In genomic region chr12:8629486-8630033, GRCh38 we compare ENCODE assay signal across 1 cellular context.
TF ChIP-seq lines count a peak whose summit lies in the region.

No MANE protein-coding gene starts in this region.

TF ChIP-seq in GM12878, 131 proteins besides CTCF, POLR2A, EP300 and RAD21 (continued from another document and continues in another):
- TF ChIP-seq, protein P1, sequence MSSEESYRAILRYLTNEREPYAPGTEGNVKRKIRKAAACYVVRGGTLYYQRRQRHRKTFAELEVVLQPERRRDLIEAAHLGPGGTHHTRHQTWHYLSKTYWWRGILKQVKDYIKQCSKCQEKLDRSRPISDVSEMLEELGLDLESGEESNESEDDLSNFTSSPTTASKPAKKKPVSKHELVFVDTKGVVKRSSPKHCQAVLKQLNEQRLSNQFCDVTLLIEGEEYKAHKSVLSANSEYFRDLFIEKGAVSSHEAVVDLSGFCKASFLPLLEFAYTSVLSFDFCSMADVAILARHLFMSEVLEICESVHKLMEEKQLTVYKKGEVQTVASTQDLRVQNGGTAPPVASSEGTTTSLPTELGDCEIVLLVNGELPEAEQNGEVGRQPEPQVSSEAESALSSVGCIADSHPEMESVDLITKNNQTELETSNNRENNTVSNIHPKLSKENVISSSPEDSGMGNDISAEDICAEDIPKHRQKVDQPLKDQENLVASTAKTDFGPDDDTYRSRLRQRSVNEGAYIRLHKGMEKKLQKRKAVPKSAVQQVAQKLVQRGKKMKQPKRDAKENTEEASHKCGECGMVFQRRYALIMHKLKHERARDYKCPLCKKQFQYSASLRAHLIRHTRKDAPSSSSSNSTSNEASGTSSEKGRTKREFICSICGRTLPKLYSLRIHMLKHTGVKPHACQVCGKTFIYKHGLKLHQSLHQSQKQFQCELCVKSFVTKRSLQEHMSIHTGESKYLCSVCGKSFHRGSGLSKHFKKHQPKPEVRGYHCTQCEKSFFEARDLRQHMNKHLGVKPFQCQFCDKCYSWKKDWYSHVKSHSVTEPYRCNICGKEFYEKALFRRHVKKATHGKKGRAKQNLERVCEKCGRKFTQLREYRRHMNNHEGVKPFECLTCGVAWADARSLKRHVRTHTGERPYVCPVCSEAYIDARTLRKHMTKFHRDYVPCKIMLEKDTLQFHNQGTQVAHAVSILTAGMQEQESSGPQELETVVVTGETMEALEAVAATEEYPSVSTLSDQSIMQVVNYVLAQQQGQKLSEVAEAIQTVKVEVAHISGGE (CRISPR knock-in tag; IDR thresholded peaks at IDR 0.05) = no peak
- TF ChIP-seq SREBF1 (IDR thresholded peaks at IDR 0.05; ENCODE audit: low read length) (no peak), HDAC2 (IDR thresholded peaks at IDR 0.05) (no peak), IKZF1 (conservative IDR thresholded peaks at IDR 0.05) (peak; percentile 99), ZNF384 (IDR thresholded peaks at IDR 0.05; ENCODE audit: borderline replicate concordance, low read depth, low read length) (peak; percentile 16; the same call in 1 of the 2 replicates), REST (IDR thresholded peaks at IDR 0.05; ENCODE audit: low read depth, low read length) (no peak; the same call in 1 of the 2 replicates), CHD1 (IDR thresholded peaks at IDR 0.05; ENCODE audit: low read depth, low read length) (no peak), MTA3 (IDR thresholded peaks at IDR 0.05; ENCODE audit: borderline replicate concordance, low read length) (peak; percentile 95; the same call in 1 of the 2 replicates), SP1 (IDR thresholded peaks at IDR 0.05; ENCODE audit: low read depth, low read length) (peak; percentile 60), TBL1XR1 (IDR thresholded peaks at IDR 0.05; ENCODE audit: low read depth, low read length) (peak; percentile 98), CBFB (IDR thresholded peaks at IDR 0.05; ENCODE audit: low read depth) (peak; percentile 84), ZBTB33 (IDR thresholded peaks at IDR 0.05) (no peak), FOS (IDR thresholded peaks at IDR 0.05; ENCODE audit: borderline replicate concordance, extremely low read depth, insufficient read length) (no peak), MEF2A (IDR thresholded peaks at IDR 0.05; ENCODE audit: insufficient read depth, low read depth, low read length) (peak; percentile 100), ELK1 (IDR thresholded peaks at IDR 0.05; ENCODE audit: low read depth, low read length) (no peak), RUNX3 (IDR thresholded peaks at IDR 0.05; ENCODE audit: low read length) (peak; percentile 97), POU2F2 (IDR thresholded peaks at IDR 0.05; ENCODE audit: borderline replicate concordance, low read depth, low read length) (peak; percentile 65), PAX8 (IDR thresholded peaks at IDR 0.05) (no peak), ZBTB40 (IDR thresholded peaks at IDR 0.05; ENCODE audit: borderline replicate concordance) (no peak), HCFC1 (IDR thresholded peaks at IDR 0.05; ENCODE audit: low read length) (no peak), NFYA (IDR thresholded peaks at IDR 0.05; ENCODE audit: borderline replicate concordance, low read depth, low read length) (no peak), NR2C2 (IDR thresholded peaks at IDR 0.05; ENCODE audit: borderline replicate concordance, control insufficient read depth, insufficient read length, low read depth) (no peak), ZBTB4 (CRISPR knock-in tag; IDR thresholded peaks at IDR 0.05) (no peak), GABPA (IDR thresholded peaks at IDR 0.05; ENCODE audit: low read depth) (peak; percentile 71; the same call in 1 of the 2 replicates), EGR1 (IDR thresholded peaks at IDR 0.05; ENCODE audit: borderline replicate concordance in 1 of 2, low read depth in 2 of 2, low read length in 2 of 2) (0 out of 3 replicates have a peak, but pooled peaks of 1 of the 2 experiments have one; percentile 27)
- TF ChIP-seq, protein P2, sequence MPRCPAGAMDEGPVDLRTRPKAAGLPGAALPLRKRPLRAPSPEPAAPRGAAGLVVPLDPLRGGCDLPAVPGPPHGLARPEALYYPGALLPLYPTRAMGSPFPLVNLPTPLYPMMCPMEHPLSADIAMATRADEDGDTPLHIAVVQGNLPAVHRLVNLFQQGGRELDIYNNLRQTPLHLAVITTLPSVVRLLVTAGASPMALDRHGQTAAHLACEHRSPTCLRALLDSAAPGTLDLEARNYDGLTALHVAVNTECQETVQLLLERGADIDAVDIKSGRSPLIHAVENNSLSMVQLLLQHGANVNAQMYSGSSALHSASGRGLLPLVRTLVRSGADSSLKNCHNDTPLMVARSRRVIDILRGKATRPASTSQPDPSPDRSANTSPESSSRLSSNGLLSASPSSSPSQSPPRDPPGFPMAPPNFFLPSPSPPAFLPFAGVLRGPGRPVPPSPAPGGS (IDR thresholded peaks at IDR 0.05; ENCODE audit: borderline replicate concordance, insufficient read depth, low read depth, low read length, poor library complexity, severe bottlenecking) = peak; percentile 98
- TF ChIP-seq, protein P3, sequence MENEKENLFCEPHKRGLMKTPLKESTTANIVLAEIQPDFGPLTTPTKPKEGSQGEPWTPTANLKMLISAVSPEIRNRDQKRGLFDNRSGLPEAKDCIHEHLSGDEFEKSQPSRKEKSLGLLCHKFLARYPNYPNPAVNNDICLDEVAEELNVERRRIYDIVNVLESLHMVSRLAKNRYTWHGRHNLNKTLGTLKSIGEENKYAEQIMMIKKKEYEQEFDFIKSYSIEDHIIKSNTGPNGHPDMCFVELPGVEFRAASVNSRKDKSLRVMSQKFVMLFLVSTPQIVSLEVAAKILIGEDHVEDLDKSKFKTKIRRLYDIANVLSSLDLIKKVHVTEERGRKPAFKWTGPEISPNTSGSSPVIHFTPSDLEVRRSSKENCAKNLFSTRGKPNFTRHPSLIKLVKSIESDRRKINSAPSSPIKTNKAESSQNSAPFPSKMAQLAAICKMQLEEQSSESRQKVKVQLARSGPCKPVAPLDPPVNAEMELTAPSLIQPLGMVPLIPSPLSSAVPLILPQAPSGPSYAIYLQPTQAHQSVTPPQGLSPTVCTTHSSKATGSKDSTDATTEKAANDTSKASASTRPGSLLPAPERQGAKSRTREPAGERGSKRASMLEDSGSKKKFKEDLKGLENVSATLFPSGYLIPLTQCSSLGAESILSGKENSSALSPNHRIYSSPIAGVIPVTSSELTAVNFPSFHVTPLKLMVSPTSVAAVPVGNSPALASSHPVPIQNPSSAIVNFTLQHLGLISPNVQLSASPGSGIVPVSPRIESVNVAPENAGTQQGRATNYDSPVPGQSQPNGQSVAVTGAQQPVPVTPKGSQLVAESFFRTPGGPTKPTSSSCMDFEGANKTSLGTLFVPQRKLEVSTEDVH (IDR thresholded peaks at IDR 0.05; ENCODE audit: low read depth, partially characterized antibody) = no peak
